In the genomic region with DNA sequence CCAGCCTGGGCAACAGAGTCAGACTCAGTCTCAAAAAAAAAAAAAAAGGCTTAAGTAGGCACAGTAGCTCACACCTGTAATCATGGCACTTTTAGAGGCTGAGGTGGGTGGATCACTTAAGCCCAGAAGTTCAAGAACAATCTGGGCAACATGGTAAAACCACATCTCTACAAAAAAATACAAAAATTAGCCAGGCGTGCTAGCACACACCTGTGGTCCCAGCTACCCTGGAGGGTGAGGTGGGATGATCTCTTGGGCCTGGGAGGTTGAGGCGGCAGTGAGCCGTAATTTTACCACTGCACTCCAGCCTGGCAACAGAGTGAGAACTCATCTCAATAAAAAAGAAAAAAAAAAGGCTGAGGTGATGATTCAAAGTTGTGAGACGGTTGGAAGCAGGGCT, we compare ENCODE assay signal across 19 cellular contexts. TPM values are rescaled to one million over a fixed set of nuclear protein-coding genes. Genes with fewer than 3 reads are reported as not detected.
DNase-seq lines count a peak whose midpoint lies in the region; ATAC-seq and TF ChIP-seq lines count a peak whose summit lies in the region.
"Had no signal": no experiment of that assay in that cellular context is flagged by ENCODE, and none has a peak within 500 bp of the region (broad histone marks: within the 10 kb centered on the region; RNA-seq: fewer than 3 reads in every experiment).

No MANE protein-coding gene starts in this region.

- H3K27me3 Mint-ChIP-seq in CD8-positive, alpha-beta T cell (ENCODE audit: low read depth), result no peaks in the 10 kb centered on the region
- H3K27me3 Mint-ChIP-seq in activated B cell treated with CpG ODN at 0.5 μM for 24 hours, result no peaks in the 10 kb centered on the region
- no peaks in the 10 kb centered on the region for H3K27me3 Mint-ChIP-seq in naive thymus-derived CD8-positive, alpha-beta T cell

- ATAC-seq in CD8-positive, alpha-beta T cell, result no peak
- ATAC-seq in activated B cell treated with CpG ODN at 0.5 μM for 24 hours (ENCODE audit: low read depth) (peak; percentile 22), HG02759 (IDR thresholded peaks at IDR 0.05; ENCODE audit: unreplicated experiment) (no peak), left lung (no peak), SK-N-SH treated with all-trans-retinoic acid at 6 μM for 48 hours (no peak)
- ATAC-seq in naive thymus-derived CD8-positive, alpha-beta T cell, result no peak
- ATAC-seq: GM12878 had no signal

- peak overlapping the region; percentile 73 for H3K27ac Mint-ChIP-seq in CD8-positive, alpha-beta T cell
- peak overlapping the region; percentile 68 for H3K27ac Mint-ChIP-seq in activated B cell treated with CpG ODN at 0.5 μM for 24 hours
- peak overlapping the region in 7 of 10 donors; percentile 9 to 75 (median 69) for H3K27ac Mint-ChIP-seq in naive thymus-derived CD8-positive, alpha-beta T cell

- H3F3A ChIP-seq in DOHH2 (ENCODE audit: control insufficient read depth, insufficient read depth), result peaks cover 8% of the 10 kb centered on the region; the same call in 1 of the 2 replicates

- H3K27ac ChIP-seq in CD8-positive, alpha-beta T cell (ENCODE audit: low read depth, low read length), result no peak overlapping the region
- no peak overlapping the region; the same call in 1 of the 2 replicates for H3K27ac ChIP-seq in DOHH2 (ENCODE audit: low read depth, low read length)
- H3K27ac ChIP-seq in left lung, result no peak overlapping the region
- H3K27ac ChIP-seq: KMS-11, SK-N-MC had no signal

- H3K4me3 Mint-ChIP-seq in CD8-positive, alpha-beta T cell, result peak overlapping the region; percentile 18
- H3K4me3 Mint-ChIP-seq in activated B cell treated with CpG ODN at 0.5 μM for 24 hours, result peak overlapping the region; percentile 19
- peak overlapping the region in 2 of 10 donors; percentile 14 to 48 for H3K4me3 Mint-ChIP-seq in naive thymus-derived CD8-positive, alpha-beta T cell

- H3K36me3 ChIP-seq in CD8-positive, alpha-beta T cell (ENCODE audit: insufficient read depth, low read length), result no peaks in the 10 kb centered on the region
- H3K36me3 ChIP-seq in DOHH2 (ENCODE audit: control insufficient read depth, low read length) (no peaks in the 10 kb centered on the region), left lung (no peaks in the 10 kb centered on the region)
- H3K36me3 ChIP-seq: HAP-1, Peyer's patch had no signal

- H3K4me1 ChIP-seq in CD8-positive, alpha-beta T cell (ENCODE audit: insufficient read depth, low read length), result peaks cover 24% of the 10 kb centered on the region
- H3K4me1 ChIP-seq in DOHH2 (ENCODE audit: control insufficient read depth, low read length), result peaks cover 34% of the 10 kb centered on the region
- no peaks in the 10 kb centered on the region for H3K4me1 ChIP-seq in left lung
- H3K4me1 ChIP-seq: HAP-1, Peyer's patch had no signal

- no peak for DNase-seq in CD8-positive, alpha-beta T cell
- DNase-seq in activated B cell treated with CpG ODN at 0.5 μM for 24 hours (no peak), left lung (no peak)
- no peak for DNase-seq in naive thymus-derived CD8-positive, alpha-beta T cell
- DNase-seq: ACHN, AML-193, DMS79 treated with DMSO at 0.1 percent for 48 hours, NCI-H1092, NCI-H2081 treated with DMSO at 0.1 percent for 48 hours, NCI-H510A, Peyer's patch, Right ventricle myocardium superior had no signal

- H4K20me1 ChIP-seq in DOHH2 (ENCODE audit: control insufficient read depth, insufficient read depth, low read depth, low read length), result no peaks in the 10 kb centered on the region

- H3K27me3 ChIP-seq in CD8-positive, alpha-beta T cell (ENCODE audit: insufficient read depth, low read length), result no peaks in the 10 kb centered on the region
- H3K27me3 ChIP-seq in DOHH2 (ENCODE audit: control insufficient read depth, low read length) (no peaks in the 10 kb centered on the region), left lung (no peaks in the 10 kb centered on the region)
- H3K27me3 ChIP-seq: Peyer's patch had no signal

- no peaks in the 10 kb centered on the region for H3K9me3 ChIP-seq in CD8-positive, alpha-beta T cell (ENCODE audit: low read length)
- H3K9me3 ChIP-seq in DOHH2 (ENCODE audit: control insufficient read depth, insufficient read depth, low read length) (peaks cover 19% of the 10 kb centered on the region), left lung (peaks cover 0 to 21% of the 10 kb centered on the region in 2 donors)
- H3K9me3 ChIP-seq: HAP-1 had no signal

- POLR2A ChIA-PET in CD8-positive, alpha-beta T cell (lab: Charles Lee), result interaction anchor here (1.1 to 2.5 kb wide), 4 partner anchors 9 to 60 kb away, joined by 3 to 7 read pairs (median 5); partner anchors contain the start of gene RESF1
- POLR2A ChIA-PET in activated B cell treated with CpG ODN at 0.5 μM for 24 hours (lab: Charles Lee), result interaction anchor here (0.5 to 2.6 kb wide), 9 partner anchors 10 to 203 kb away, joined by 3 to 18 read pairs (median 4); partner anchors contain the start of gene RESF1
- POLR2A ChIA-PET in naive thymus-derived CD8-positive, alpha-beta T cell (lab: Charles Lee), result interaction anchor here (0.6 to 2.7 kb wide), 5 partner anchors 10 to 275 kb away, joined by 3 to 14 read pairs (median 3); partner anchors contain the start of gene RESF1

- no peak for TF ChIP-seq CTCF in CD8-positive, alpha-beta T cell (IDR thresholded peaks at IDR 0.05)
- TF ChIP-seq CTCF in DOHH2 (IDR thresholded peaks at IDR 0.05; ENCODE audit: low read depth, low read length, poor library complexity, severe bottlenecking), result no peak
- no peak for TF ChIP-seq CTCF in activated B cell treated with CpG ODN at 0.5 μM for 24 hours (IDR thresholded peaks at IDR 0.05)
- TF ChIP-seq CTCF in left lung (IDR thresholded peaks at IDR 0.05), result no peak

- no peaks in the 10 kb centered on the region for H3K79me2 ChIP-seq in DOHH2 (ENCODE audit: control insufficient read depth, low read length)

- CTCF ChIA-PET in CD8-positive, alpha-beta T cell (lab: Charles Lee), result interaction anchor here (1.1 to 1.5 kb wide), 3 partner anchors 10 to 297 kb away, joined by 3 to 5 read pairs (median 3); no protein-coding TSS in a partner anchor
- CTCF ChIA-PET in activated B cell treated with CpG ODN at 0.5 μM for 24 hours (lab: Charles Lee), result no interaction called here

- no peaks in the 10 kb centered on the region for H3K9me2 ChIP-seq in DOHH2 (replicated peaks; ENCODE audit: control insufficient read depth, low read length)

- peaks cover 43% of the 10 kb centered on the region for H3K4me1 Mint-ChIP-seq in CD8-positive, alpha-beta T cell (ENCODE audit: low read depth)
- H3K4me1 Mint-ChIP-seq in activated B cell treated with CpG ODN at 0.5 μM for 24 hours, result peaks cover 45% of the 10 kb centered on the region
- H3K4me1 Mint-ChIP-seq in naive thymus-derived CD8-positive, alpha-beta T cell, result peaks cover 15 to 46% (median 36%) of the 10 kb centered on the region in 4 donors

- peaks cover 10% of the 10 kb centered on the region for H3K9me3 Mint-ChIP-seq in CD8-positive, alpha-beta T cell
- peaks cover 20% of the 10 kb centered on the region for H3K9me3 Mint-ChIP-seq in activated B cell treated with CpG ODN at 0.5 μM for 24 hours
- peaks cover 0 to 33% (median 19%) of the 10 kb centered on the region in 9 donors for H3K9me3 Mint-ChIP-seq in naive thymus-derived CD8-positive, alpha-beta T cell

- H3K4me3 ChIP-seq in CD8-positive, alpha-beta T cell (ENCODE audit: low read depth, low read length), result no peak overlapping the region
- H3K4me3 ChIP-seq in DOHH2 (ENCODE audit: low read length) (no peak overlapping the region), left lung (no peak overlapping the region)
- H3K4me3 ChIP-seq: GM12878, HAP-1, Peyer's patch, SK-N-MC had no signal

- intact Hi-C loops in CD8-positive, alpha-beta T cell (cut with DNase I, micrococcal nuclease), result no loop called here
- intact Hi-C loops in activated B cell treated with CpG ODN at 0.5 μM for 24 hours (cut with micrococcal nuclease), result loop anchor here (2.0 kb wide), 1 partner anchor 53 kb away; no protein-coding TSS in a partner anchor
- intact Hi-C loops in left lung (cut with DNase I), result no loop called here

- H3K36me3 Mint-ChIP-seq in CD8-positive, alpha-beta T cell, result peaks cover 4% of the 10 kb centered on the region
- H3K36me3 Mint-ChIP-seq in activated B cell treated with CpG ODN at 0.5 μM for 24 hours (ENCODE audit: low read depth), result peaks cover 44% of the 10 kb centered on the region
- H3K36me3 Mint-ChIP-seq in naive thymus-derived CD8-positive, alpha-beta T cell, result peaks cover 0 to 16% (median 12%) of the 10 kb centered on the region in 3 donors

- peak overlapping the region; percentile 19 for H3K4me2 ChIP-seq in DOHH2 (ENCODE audit: low read length)
- H3K4me2 ChIP-seq: KMS-11 had no signal

TF ChIP-seq in SK-N-SH treated with all-trans-retinoic acid at 6 μM for 48 hours, 23 proteins besides CTCF, POLR2A, EP300 and RAD21 (continues in another document):
- TF ChIP-seq, protein P1, sequence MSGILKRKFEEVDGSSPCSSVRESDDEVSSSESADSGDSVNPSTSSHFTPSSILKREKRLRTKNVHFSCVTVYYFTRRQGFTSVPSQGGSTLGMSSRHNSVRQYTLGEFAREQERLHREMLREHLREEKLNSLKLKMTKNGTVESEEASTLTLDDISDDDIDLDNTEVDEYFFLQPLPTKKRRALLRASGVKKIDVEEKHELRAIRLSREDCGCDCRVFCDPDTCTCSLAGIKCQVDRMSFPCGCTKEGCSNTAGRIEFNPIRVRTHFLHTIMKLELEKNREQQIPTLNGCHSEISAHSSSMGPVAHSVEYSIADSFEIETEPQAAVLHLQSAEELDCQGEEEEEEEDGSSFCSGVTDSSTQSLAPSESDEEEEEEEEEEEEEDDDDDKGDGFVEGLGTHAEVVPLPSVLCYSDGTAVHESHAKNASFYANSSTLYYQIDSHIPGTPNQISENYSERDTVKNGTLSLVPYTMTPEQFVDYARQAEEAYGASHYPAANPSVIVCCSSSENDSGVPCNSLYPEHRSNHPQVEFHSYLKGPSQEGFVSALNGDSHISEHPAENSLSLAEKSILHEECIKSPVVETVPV (CRISPR knock-in tag; IDR thresholded peaks at IDR 0.05), result no peak
- TF ChIP-seq ZC3H10 (CRISPR knock-in tag; IDR thresholded peaks at IDR 0.05) (no peak), ZFP3 (CRISPR knock-in tag; IDR thresholded peaks at IDR 0.05) (no peak), OSR1 (CRISPR knock-in tag; IDR thresholded peaks at IDR 0.05) (no peak), ZNF8 (CRISPR knock-in tag; IDR thresholded peaks at IDR 0.05) (no peak)

RNA-seq across cellular contexts. Expression of gene RESF1, which starts 9.1 kb away (rescaled TPM):
- 100 to 1,000 TPM; 117 to 119 TPM for total RNA-seq in CD8-positive, alpha-beta T cell
- 286 and 299 TPM in 2 replicates for total RNA-seq in activated B cell treated with CpG ODN at 0.5 μM for 24 hours
- total RNA-seq in naive thymus-derived CD8-positive, alpha-beta T cell, result 100 to 1,000 TPM; 541 to 583 TPM
- polyA plus RNA-seq in naive thymus-derived CD8-positive, alpha-beta T cell, result 100 to 1,000 TPM; 129 to 237 (median 154) TPM
- 100 to 1,000 TPM in 1 of 2 donors, 10 to 100 TPM in 1; 32.6 to 137 TPM for total RNA-seq in left lung
